ENCODE assay signal across 2 cellular contexts in the genomic region with DNA sequence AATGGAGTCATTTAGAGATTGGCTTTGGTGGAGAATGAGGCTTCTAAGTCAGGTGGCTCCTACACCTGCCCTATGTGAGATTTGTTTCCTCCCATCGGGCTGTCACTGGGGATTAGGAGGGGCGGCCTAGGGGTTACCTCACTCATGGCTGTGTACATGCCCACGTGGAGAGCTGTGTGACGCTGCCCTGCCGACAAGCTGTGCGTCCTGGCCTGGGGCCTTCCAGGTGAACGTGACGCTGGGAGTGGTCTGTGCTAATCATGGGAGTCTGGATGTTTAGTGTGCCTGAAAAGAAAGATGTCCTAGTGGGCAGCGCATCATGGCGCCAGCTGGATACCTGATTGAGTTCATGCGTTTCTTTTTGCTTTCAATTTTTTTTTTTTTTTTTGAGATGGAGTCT.
TF ChIP-seq lines count a peak whose summit lies in the region.

No MANE protein-coding gene starts in this region.

TF ChIP-seq in SK-N-SH, 30 proteins besides CTCF, POLR2A, EP300 and RAD21:
- TF ChIP-seq FOSL2 (IDR thresholded peaks at IDR 0.05; ENCODE audit: borderline replicate concordance, low read depth) = no peak
- TF ChIP-seq FOXJ3 (CRISPR knock-in tag; IDR thresholded peaks at IDR 0.05) = no peak
- TF ChIP-seq SMC3 (IDR thresholded peaks at IDR 0.05; ENCODE audit: low read depth, low read length) = no peak
- TF ChIP-seq RCOR1 (IDR thresholded peaks at IDR 0.05; ENCODE audit: low read length) = no peak

TF ChIP-seq in SK-N-SH treated with all-trans-retinoic acid at 6 μM for 48 hours, 23 proteins besides CTCF, POLR2A, EP300 and RAD21:
- TF ChIP-seq RARB (CRISPR knock-in tag; IDR thresholded peaks at IDR 0.05) (no peak), ZNF565 (CRISPR knock-in tag; conservative IDR thresholded peaks at IDR 0.05; ENCODE audit: low read depth) (no peak), ZNF8 (CRISPR knock-in tag; IDR thresholded peaks at IDR 0.05) (no peak), GLIS3 (CRISPR knock-in tag; IDR thresholded peaks at IDR 0.05) (no peak), ESRRG (CRISPR knock-in tag; IDR thresholded peaks at IDR 0.05) (no peak), PPARA (CRISPR knock-in tag; IDR thresholded peaks at IDR 0.05; ENCODE audit: borderline replicate concordance) (no peak), ZNF70 (CRISPR knock-in tag; IDR thresholded peaks at IDR 0.05) (no peak), TCF4 (CRISPR knock-in tag; IDR thresholded peaks at IDR 0.05; ENCODE audit: borderline replicate concordance) (no peak), ZC3H10 (CRISPR knock-in tag; IDR thresholded peaks at IDR 0.05) (no peak)
- TF ChIP-seq, protein P1, sequence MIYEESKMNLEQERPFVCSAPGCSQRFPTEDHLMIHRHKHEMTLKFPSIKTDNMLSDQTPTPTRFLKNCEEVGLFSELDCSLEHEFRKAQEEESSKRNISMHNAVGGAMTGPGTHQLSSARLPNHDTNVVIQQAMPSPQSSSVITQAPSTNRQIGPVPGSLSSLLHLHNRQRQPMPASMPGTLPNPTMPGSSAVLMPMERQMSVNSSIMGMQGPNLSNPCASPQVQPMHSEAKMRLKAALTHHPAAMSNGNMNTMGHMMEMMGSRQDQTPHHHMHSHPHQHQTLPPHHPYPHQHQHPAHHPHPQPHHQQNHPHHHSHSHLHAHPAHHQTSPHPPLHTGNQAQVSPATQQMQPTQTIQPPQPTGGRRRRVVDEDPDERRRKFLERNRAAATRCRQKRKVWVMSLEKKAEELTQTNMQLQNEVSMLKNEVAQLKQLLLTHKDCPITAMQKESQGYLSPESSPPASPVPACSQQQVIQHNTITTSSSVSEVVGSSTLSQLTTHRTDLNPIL (CRISPR knock-in tag; IDR thresholded peaks at IDR 0.05; ENCODE audit: low read depth) = no peak
- TF ChIP-seq, protein P2, sequence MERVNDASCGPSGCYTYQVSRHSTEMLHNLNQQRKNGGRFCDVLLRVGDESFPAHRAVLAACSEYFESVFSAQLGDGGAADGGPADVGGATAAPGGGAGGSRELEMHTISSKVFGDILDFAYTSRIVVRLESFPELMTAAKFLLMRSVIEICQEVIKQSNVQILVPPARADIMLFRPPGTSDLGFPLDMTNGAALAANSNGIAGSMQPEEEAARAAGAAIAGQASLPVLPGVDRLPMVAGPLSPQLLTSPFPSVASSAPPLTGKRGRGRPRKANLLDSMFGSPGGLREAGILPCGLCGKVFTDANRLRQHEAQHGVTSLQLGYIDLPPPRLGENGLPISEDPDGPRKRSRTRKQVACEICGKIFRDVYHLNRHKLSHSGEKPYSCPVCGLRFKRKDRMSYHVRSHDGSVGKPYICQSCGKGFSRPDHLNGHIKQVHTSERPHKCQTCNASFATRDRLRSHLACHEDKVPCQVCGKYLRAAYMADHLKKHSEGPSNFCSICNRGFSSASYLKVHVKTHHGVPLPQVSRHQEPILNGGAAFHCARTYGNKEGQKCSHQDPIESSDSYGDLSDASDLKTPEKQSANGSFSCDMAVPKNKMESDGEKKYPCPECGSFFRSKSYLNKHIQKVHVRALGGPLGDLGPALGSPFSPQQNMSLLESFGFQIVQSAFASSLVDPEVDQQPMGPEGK (CRISPR knock-in tag; IDR thresholded peaks at IDR 0.05; ENCODE audit: borderline replicate concordance) = no peak
- TF ChIP-seq, protein P3, sequence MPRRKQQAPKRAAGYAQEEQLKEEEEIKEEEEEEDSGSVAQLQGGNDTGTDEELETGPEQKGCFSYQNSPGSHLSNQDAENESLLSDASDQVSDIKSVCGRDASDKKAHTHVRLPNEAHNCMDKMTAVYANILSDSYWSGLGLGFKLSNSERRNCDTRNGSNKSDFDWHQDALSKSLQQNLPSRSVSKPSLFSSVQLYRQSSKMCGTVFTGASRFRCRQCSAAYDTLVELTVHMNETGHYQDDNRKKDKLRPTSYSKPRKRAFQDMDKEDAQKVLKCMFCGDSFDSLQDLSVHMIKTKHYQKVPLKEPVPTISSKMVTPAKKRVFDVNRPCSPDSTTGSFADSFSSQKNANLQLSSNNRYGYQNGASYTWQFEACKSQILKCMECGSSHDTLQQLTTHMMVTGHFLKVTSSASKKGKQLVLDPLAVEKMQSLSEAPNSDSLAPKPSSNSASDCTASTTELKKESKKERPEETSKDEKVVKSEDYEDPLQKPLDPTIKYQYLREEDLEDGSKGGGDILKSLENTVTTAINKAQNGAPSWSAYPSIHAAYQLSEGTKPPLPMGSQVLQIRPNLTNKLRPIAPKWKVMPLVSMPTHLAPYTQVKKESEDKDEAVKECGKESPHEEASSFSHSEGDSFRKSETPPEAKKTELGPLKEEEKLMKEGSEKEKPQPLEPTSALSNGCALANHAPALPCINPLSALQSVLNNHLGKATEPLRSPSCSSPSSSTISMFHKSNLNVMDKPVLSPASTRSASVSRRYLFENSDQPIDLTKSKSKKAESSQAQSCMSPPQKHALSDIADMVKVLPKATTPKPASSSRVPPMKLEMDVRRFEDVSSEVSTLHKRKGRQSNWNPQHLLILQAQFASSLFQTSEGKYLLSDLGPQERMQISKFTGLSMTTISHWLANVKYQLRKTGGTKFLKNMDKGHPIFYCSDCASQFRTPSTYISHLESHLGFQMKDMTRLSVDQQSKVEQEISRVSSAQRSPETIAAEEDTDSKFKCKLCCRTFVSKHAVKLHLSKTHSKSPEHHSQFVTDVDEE (CRISPR knock-in tag; IDR thresholded peaks at IDR 0.05) = no peak
